In genomic region chr12:3962661-3963483, GRCh38 we compare ENCODE assay signal across 9 cellular contexts.
DNase-seq lines count a peak whose midpoint lies in the region; ATAC-seq and TF ChIP-seq lines count a peak whose summit lies in the region.
"Had no signal": no experiment of that assay in that cellular context is flagged by ENCODE, and none has a peak within 500 bp of the region (broad histone marks: within the 10 kb centered on the region; RNA-seq: fewer than 3 reads in every experiment).

No MANE protein-coding gene starts in this region.

- H3K36me3 ChIP-seq in cardiac muscle cell (no peaks in the 10 kb centered on the region), left ventricle myocardium inferior (no peaks in the 10 kb centered on the region)

- H3K9me3 Mint-ChIP-seq in activated T-helper 17 cell treated with anti-CD3 and anti-CD28 coated beads, Interleukin-2, amount 50 U/mL, for 72 hours = no peaks in the 10 kb centered on the region
- H3K9me3 Mint-ChIP-seq in mesothelial cell of epicardium = no peaks in the 10 kb centered on the region

- no peak overlapping the region for H3K4me3 ChIP-seq in cardiac muscle cell
- H3K4me3 ChIP-seq in left ventricle myocardium inferior = no peak overlapping the region

- H3K27me3 Mint-ChIP-seq in activated T-helper 17 cell treated with anti-CD3 and anti-CD28 coated beads, Interleukin-2, amount 50 U/mL, for 72 hours = no peaks in the 10 kb centered on the region
- H3K27me3 Mint-ChIP-seq in mesothelial cell of epicardium (ENCODE audit: low read depth) = no peaks in the 10 kb centered on the region

- peaks cover 11% of the 10 kb centered on the region for H3K4me1 Mint-ChIP-seq in activated T-helper 17 cell treated with anti-CD3 and anti-CD28 coated beads, Interleukin-2, amount 50 U/mL, for 72 hours
- peaks cover 65% of the 10 kb centered on the region for H3K4me1 Mint-ChIP-seq in mesothelial cell of epicardium
- H3K4me1 Mint-ChIP-seq: IgD-negative memory B cell had no signal

- intact Hi-C loops in left ventricle myocardium inferior (cut with micrococcal nuclease) = no loop called here

- peak overlapping the region; percentile 53 for H3K27ac Mint-ChIP-seq in activated T-helper 17 cell treated with anti-CD3 and anti-CD28 coated beads, Interleukin-2, amount 50 U/mL, for 72 hours
- peak overlapping the region; percentile 94 for H3K27ac Mint-ChIP-seq in mesothelial cell of epicardium

- no peak for TF ChIP-seq CTCF in cardiac muscle cell (IDR thresholded peaks at IDR 0.05; ENCODE audit: low read depth, low read length)
- no peak for TF ChIP-seq CTCF in left ventricle myocardium inferior (IDR thresholded peaks at IDR 0.05; ENCODE audit: borderline replicate concordance)
- no peak for TF ChIP-seq CTCF in mesothelial cell of epicardium (IDR thresholded peaks at IDR 0.05; ENCODE audit: unreplicated experiment)

- no peaks in the 10 kb centered on the region for H3K36me3 Mint-ChIP-seq in activated T-helper 17 cell treated with anti-CD3 and anti-CD28 coated beads, Interleukin-2, amount 50 U/mL, for 72 hours (ENCODE audit: low read depth)
- no peaks in the 10 kb centered on the region for H3K36me3 Mint-ChIP-seq in mesothelial cell of epicardium

- H3K27me3 ChIP-seq in cardiac muscle cell (no peaks in the 10 kb centered on the region), left ventricle myocardium inferior (ENCODE audit: low read depth) (peaks cover 30% of the 10 kb centered on the region)

- H3K4me3 Mint-ChIP-seq in activated T-helper 17 cell treated with anti-CD3 and anti-CD28 coated beads, Interleukin-2, amount 50 U/mL, for 72 hours = peak overlapping the region; percentile 40
- H3K4me3 Mint-ChIP-seq in mesothelial cell of epicardium = no peak overlapping the region
- H3K4me3 Mint-ChIP-seq: IgD-negative memory B cell had no signal

- peak; percentile 98 for ATAC-seq in activated T-helper 17 cell treated with anti-CD3 and anti-CD28 coated beads, Interleukin-2, amount 50 U/mL, for 72 hours (replicated peaks)

- peak overlapping the region; percentile 66 for H3K27ac ChIP-seq in cardiac muscle cell
- H3K27ac ChIP-seq in left ventricle myocardium inferior (replicated peaks) = no peak overlapping the region

- peaks cover 33% of the 10 kb centered on the region for H3K4me1 ChIP-seq in cardiac muscle cell (ENCODE audit: low read depth)
- no peaks in the 10 kb centered on the region for H3K4me1 ChIP-seq in left ventricle myocardium inferior

- DNase-seq in cardiac muscle cell (ENCODE audit: low read depth in 1 of 2, low spot score in 1 of 2) = peak; percentile 4 to 33
- DNase-seq in left ventricle myocardium inferior = no peak
- DNase-seq in mesothelial cell of epicardium (ENCODE audit: low spot score in 2 of 2, unreplicated experiment in 2 of 2) = no peak
- DNase-seq in ureter (ENCODE audit: low spot score) = peak; percentile 55
- no peak for DNase-seq in H4 (ENCODE audit: low spot score)
- DNase-seq in cortex of kidney (lab: John Stamatoyannopoulos, UW) = no peak
- DNase-seq in NCI-H2107 treated with DMSO at 0.1 percent for 48 hours (lab: John Stamatoyannopoulos, UW; ENCODE audit: unreplicated experiment) = no peak

- H3K9me3 ChIP-seq in cardiac muscle cell (ENCODE audit: low read depth) = no peaks in the 10 kb centered on the region
- no peaks in the 10 kb centered on the region for H3K9me3 ChIP-seq in left ventricle myocardium inferior (replicated peaks)

Comparison
In these comparisons a context has a peak if more than half of its experiments do, and no peak if none do; other contexts are left out.
1. DNase-seq: peak in cardiac muscle cell (2 of 2) and ureter (single experiment); none in left ventricle myocardium inferior (single experiment), mesothelial cell of epicardium (0 of 2), H4 (single experiment), cortex of kidney (single experiment) and NCI-H2107 treated with DMSO at 0.1 percent for 48 hours (single experiment).